22 cellular contexts compared by ENCODE assay signal in the genomic region with DNA sequence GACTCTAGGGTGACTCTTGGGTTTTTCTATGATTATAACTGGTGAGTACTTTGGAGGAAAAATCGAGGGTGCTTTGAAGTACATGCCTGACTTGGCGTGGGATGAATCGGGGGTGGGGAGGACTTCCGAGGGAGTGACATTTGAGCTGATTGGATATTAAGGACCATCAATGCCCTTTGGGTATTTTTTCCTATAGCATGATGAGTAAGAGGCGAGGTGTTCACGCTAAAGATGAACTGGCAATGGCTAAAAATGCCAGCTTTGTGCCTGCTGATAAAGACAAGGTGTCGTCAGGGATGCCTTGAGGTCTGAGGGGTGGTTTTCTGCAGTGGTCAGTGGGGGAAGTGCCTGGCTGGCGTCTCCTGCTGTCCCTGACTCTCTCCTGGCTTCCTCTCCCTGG. TPM values are rescaled to one million over a fixed set of nuclear protein-coding genes. Genes with fewer than 3 reads are reported as not detected.
DNase-seq lines count a peak whose midpoint lies in the region; ATAC-seq, FAIRE-seq and TF ChIP-seq lines count a peak whose summit lies in the region.
"Had no signal": no experiment of that assay in that cellular context is flagged by ENCODE, and none has a peak within 500 bp of the region (broad histone marks: within the 10 kb centered on the region; RNA-seq: fewer than 3 reads in every experiment).

No MANE protein-coding gene starts in this region.

- no peak overlapping the region for H3K9ac ChIP-seq in BLaER1 treated with 17β-estradiol and CSF1 and Interleukin-3, amounts not matched to agents 10 nM and 100 nM
- H3K9ac ChIP-seq in astrocyte (ENCODE audit: low read length) (no peak overlapping the region), keratinocyte (ENCODE audit: control insufficient read depth, extremely low read depth, insufficient read depth, low read length) (no peak overlapping the region)

- no peak for TF ChIP-seq POLR2A in gastroesophageal sphincter (IDR thresholded peaks at IDR 0.05)

- H3K36me3 Mint-ChIP-seq in astrocyte (ENCODE audit: low read depth, unreplicated experiment): peaks cover 25% of the 10 kb centered on the region
- no peaks in the 10 kb centered on the region for H3K36me3 Mint-ChIP-seq in naive thymus-derived CD8-positive, alpha-beta T cell

- FAIRE-seq in astrocyte (lab: Jason Lieb, UNC) (no peak), keratinocyte (lab: Jason Lieb, UNC) (peak; percentile 75)
- FAIRE-seq: D721Med had no signal

- H3K4me3 ChIP-seq in BLaER1 treated with 17β-estradiol and CSF1 and Interleukin-3, amounts not matched to agents 10 nM and 100 nM: no peak overlapping the region; a peak in 1 of 20 replicates
- H3K4me3 ChIP-seq in astrocyte (ENCODE audit: insufficient read depth, low read depth, low read length): no peak overlapping the region
- no peak overlapping the region for H3K4me3 ChIP-seq in keratinocyte (ENCODE audit: control insufficient read depth in 2 of 3, extremely low read depth in 1 of 3, insufficient read depth in 2 of 3, low read depth in 1 of 3, low read length in 3 of 3)
- H3K4me3 ChIP-seq in gastroesophageal sphincter: no peak overlapping the region
- H3K4me3 ChIP-seq: A549, MG63 had no signal

- peaks cover 2 to 5% (median 3%) of the 10 kb centered on the region in 11 experiments; a peak in 19 of 22 replicates for H3K9me3 ChIP-seq in BLaER1 treated with 17β-estradiol and CSF1 and Interleukin-3, amounts not matched to agents 10 nM and 100 nM (replicated peaks in 1 of 11)
- no peaks in the 10 kb centered on the region for H3K9me3 ChIP-seq in astrocyte (ENCODE audit: insufficient read depth, low read depth, low read length)
- H3K9me3 ChIP-seq in keratinocyte (ENCODE audit: control insufficient read depth, low read depth, low read length): no peaks in the 10 kb centered on the region
- H3K9me3 ChIP-seq in gastroesophageal sphincter: peaks cover 0 to 6% (median 0%) of the 10 kb centered on the region in 3 donors
- H3K9me3 ChIP-seq: A549 had no signal

- WGBS in gastroesophageal sphincter (ENCODE audit: low coverage in 1 of 2), 2 donors: 64 to 90% methylated on average over 2 to 7 of the region's 8 CpGs

- H3K27ac Mint-ChIP-seq in astrocyte (ENCODE audit: unreplicated experiment): no peak overlapping the region
- H3K27ac Mint-ChIP-seq in naive thymus-derived CD8-positive, alpha-beta T cell: no peak overlapping the region
- H3K27ac Mint-ChIP-seq: CD4-positive, alpha-beta T cell had no signal

- H3K36me3 ChIP-seq in BLaER1 treated with 17β-estradiol and CSF1 and Interleukin-3, amounts not matched to agents 10 nM and 100 nM: peaks cover 0 to 9% (median 0%) of the 10 kb centered on the region in 11 experiments; a peak in 4 of 22 replicates
- H3K36me3 ChIP-seq in astrocyte (ENCODE audit: insufficient read depth, low read length) (no peaks in the 10 kb centered on the region), keratinocyte (ENCODE audit: control insufficient read depth in 2 of 2, extremely low read depth in 1 of 2, insufficient read depth in 2 of 2, low read length in 2 of 2) (peaks cover 0 to 5% of the 10 kb centered on the region in 2 experiments), gastroesophageal sphincter (no peaks in the 10 kb centered on the region)
- H3K36me3 ChIP-seq: MG63 had no signal

- no peak overlapping the region for H3K27ac ChIP-seq in BLaER1 treated with 17β-estradiol and CSF1 and Interleukin-3, amounts not matched to agents 10 nM and 100 nM
- no peak overlapping the region for H3K27ac ChIP-seq in astrocyte (ENCODE audit: low read depth, low read length)
- no peak overlapping the region for H3K27ac ChIP-seq in keratinocyte (ENCODE audit: control insufficient read depth, insufficient read depth, low read length)
- H3K27ac ChIP-seq in gastroesophageal sphincter: no peak overlapping the region
- H3K27ac ChIP-seq: A549, HL-60 had no signal

- H2AFZ ChIP-seq in astrocyte (ENCODE audit: low read depth, low read length) (no peak overlapping the region), keratinocyte (ENCODE audit: control insufficient read depth, low read length) (no peak overlapping the region)

- peak overlapping the region; percentile 57 for H3K4me3 Mint-ChIP-seq in astrocyte (ENCODE audit: unreplicated experiment)
- H3K4me3 Mint-ChIP-seq in naive thymus-derived CD8-positive, alpha-beta T cell: no peak overlapping the region
- H3K4me3 Mint-ChIP-seq: CD4-positive, alpha-beta T cell had no signal

- H4K20me1 ChIP-seq in BLaER1 treated with 17β-estradiol and CSF1 and Interleukin-3, amounts not matched to agents 10 nM and 100 nM: no peaks in the 10 kb centered on the region
- H4K20me1 ChIP-seq in astrocyte (ENCODE audit: insufficient read depth, low read length) (no peaks in the 10 kb centered on the region), keratinocyte (ENCODE audit: control insufficient read depth, extremely low read depth, insufficient read depth, low read length) (no peaks in the 10 kb centered on the region)

- TF ChIP-seq CTCF in astrocyte (IDR thresholded peaks at IDR 0.05; ENCODE audit: insufficient read depth, low read depth, low read length) (no peak), keratinocyte (optimal IDR thresholded peaks at IDR 0.05 in 1 of 3, IDR thresholded peaks at IDR 0.05 in 1 of 3, conservative IDR thresholded peaks at IDR 0.05 in 1 of 3; ENCODE audit: extremely low read depth in 1 of 3, insufficient read depth in 2 of 3, low read length in 3 of 3) (no peak), gastroesophageal sphincter (IDR thresholded peaks at IDR 0.05) (no peak)

- dilution Hi-C loops in keratinocyte (cut with MboI; ENCODE audit: extremely low pct_ligation_motif_present, low sequenced_read_pairs): no loop called here

- H3K27me3 Mint-ChIP-seq in astrocyte (ENCODE audit: low read depth, unreplicated experiment): no peaks in the 10 kb centered on the region
- peaks cover 5 to 27% (median 16%) of the 10 kb centered on the region in 5 donors for H3K27me3 Mint-ChIP-seq in naive thymus-derived CD8-positive, alpha-beta T cell

- H3K79me2 ChIP-seq in astrocyte (ENCODE audit: insufficient read depth, low read length) (no peaks in the 10 kb centered on the region), keratinocyte (ENCODE audit: control insufficient read depth, insufficient read depth, low read length) (no peaks in the 10 kb centered on the region)

- peaks cover 2% of the 10 kb centered on the region for H3K9me1 ChIP-seq in keratinocyte (ENCODE audit: control insufficient read depth, extremely low read depth, insufficient read depth, low read length)

- DNase-seq in HT1080 (ENCODE audit: low read depth) (peak; percentile 72), astrocyte (ENCODE audit: low read depth) (no peak), keratinocyte (ENCODE audit: low read depth, low spot score) (no peak), mesenteric fat pad (ENCODE audit: low spot score) (no peak), T-helper 1 cell (no peak)
- DNase-seq in naive thymus-derived CD8-positive, alpha-beta T cell: no peak
- DNase-seq: CD4-positive, alpha-beta T cell; DMS79 treated with DMSO at 0.1 percent for 48 hours; GF-D8; KBM-7; MG63; NCI-H1417 treated with DMSO at 0.1 percent for 48 hours; NCI-H2081; NCI-H2227 treated with DMSO at 0.1 percent for 48 hours; NCI-H524 treated with DMSO at 0.1 percent for 48 hours; NK-92 treated with Interleukin-12 subunit alpha and Interleukin-12 subunit beta, amount 100 ng/mL, for 24 hours; SHP77 had no signal

- POLR2A ChIA-PET in naive thymus-derived CD8-positive, alpha-beta T cell (lab: Charles Lee): no interaction called here

- H3K9me3 Mint-ChIP-seq in astrocyte (ENCODE audit: unreplicated experiment): peaks cover 3% of the 10 kb centered on the region
- H3K9me3 Mint-ChIP-seq in naive thymus-derived CD8-positive, alpha-beta T cell: peaks cover 0 to 3% (median 0%) of the 10 kb centered on the region in 9 donors
- H3K9me3 Mint-ChIP-seq: CD4-positive, alpha-beta T cell had no signal

- TF ChIP-seq EP300 in gastroesophageal sphincter (IDR thresholded peaks at IDR 0.05): no peak

- H3K4me2 ChIP-seq in BLaER1 treated with 17β-estradiol and CSF1 and Interleukin-3, amounts not matched to agents 10 nM and 100 nM: peak overlapping the region; percentile 12 to 89 (median 73); a peak in 19 of 22 replicates
- H3K4me2 ChIP-seq in astrocyte (ENCODE audit: low read length) (no peak overlapping the region), keratinocyte (ENCODE audit: control insufficient read depth, extremely low read depth, insufficient read depth, low read depth, low read length) (peak overlapping the region; percentile 9)
- H3K4me2 ChIP-seq: A549 had no signal

- H3K4me1 Mint-ChIP-seq in astrocyte (ENCODE audit: low read depth, unreplicated experiment): peaks cover 37% of the 10 kb centered on the region
- H3K4me1 Mint-ChIP-seq in naive thymus-derived CD8-positive, alpha-beta T cell: peaks cover 5 to 24% (median 16%) of the 10 kb centered on the region in 4 donors

- no peaks in the 10 kb centered on the region for H3K27me3 ChIP-seq in BLaER1 treated with 17β-estradiol and CSF1 and Interleukin-3, amounts not matched to agents 10 nM and 100 nM
- no peaks in the 10 kb centered on the region for H3K27me3 ChIP-seq in astrocyte (ENCODE audit: insufficient read depth, low read length)
- H3K27me3 ChIP-seq in keratinocyte (ENCODE audit: control insufficient read depth, extremely low read depth, insufficient read depth, low read length): no peaks in the 10 kb centered on the region
- peaks cover 29% of the 10 kb centered on the region for H3K27me3 ChIP-seq in gastroesophageal sphincter
- H3K27me3 ChIP-seq: MG63 had no signal

- H3K4me1 ChIP-seq in BLaER1 treated with 17β-estradiol and CSF1 and Interleukin-3, amounts not matched to agents 10 nM and 100 nM: peaks cover 36 to 72% (median 67%) of the 10 kb centered on the region in 10 experiments
- peaks cover 3% of the 10 kb centered on the region for H3K4me1 ChIP-seq in astrocyte (ENCODE audit: insufficient read depth, low read length)
- peaks cover 29% of the 10 kb centered on the region for H3K4me1 ChIP-seq in keratinocyte (ENCODE audit: control insufficient read depth, extremely low read depth, insufficient read depth, low read length)
- no peaks in the 10 kb centered on the region for H3K4me1 ChIP-seq in gastroesophageal sphincter
- H3K4me1 ChIP-seq: A549 had no signal

- ATAC-seq in naive thymus-derived CD8-positive, alpha-beta T cell: no peak
- ATAC-seq in gastroesophageal sphincter: no peak
- ATAC-seq: A549 had no signal

RNA-seq across cellular contexts. Expression of gene USP43, which starts 25.3 kb away (rescaled TPM):
- 0.07 and 0.84 TPM in 2 replicates for total RNA-seq in HT1080 (2014; rRNA removed; shearing (Covaris generic))
- 0.02 TPM in 1 of 2 replicates, not detected in the other for polyA plus RNA-seq in HT1080 (2015; cell fraction: cytosol; rRNA removed)
- polyA plus RNA-seq in HT1080 (2015; cell fraction: nucleus; rRNA removed): 0.12 TPM in 1 of 2 replicates, not detected in the other
- total RNA-seq in astrocyte (5.3 and 7.0 TPM in 2 replicates), gastroesophageal sphincter (under 1 TPM in 2 of 4 donors, not detected in 2; 0.17 to 0.27 TPM), mesenteric fat pad (not detected)
- 2.2 to 4.9 TPM (median 2.5 TPM) in 3 replicates for polyA plus RNA-seq in keratinocyte
- 2.0 TPM for polyA plus RNA-seq in keratinocyte (2011; ENCODE audit: low read depth)
- polyA plus RNA-seq in keratinocyte (2011; cell fraction: cytosol; rRNA removed): 1.9 and 2.6 TPM in 2 replicates
- polyA plus RNA-seq in keratinocyte (2011; cell fraction: nucleus; rRNA removed): 6.2 and 7.5 TPM in 2 replicates
- 2.4 and 5.3 TPM in 2 replicates for polyA plus RNA-seq in keratinocyte (2012; ENCODE audit: low replicate concordance)
- polyA minus RNA-seq in keratinocyte: 6.7 to 13.4 TPM (median 7.5 TPM) in 3 replicates
- polyA minus RNA-seq in keratinocyte (2011; cell fraction: cytosol; rRNA and poly(A)+ RNA removed): 4.8 TPM
- 7.1 and 9.2 TPM in 2 replicates for polyA minus RNA-seq in keratinocyte (2011; cell fraction: nucleus; rRNA and poly(A)+ RNA removed)
- total RNA-seq in naive thymus-derived CD8-positive, alpha-beta T cell: under 1 TPM in 1 of 2 experiments, not detected in 1; 0.10 TPM
- polyA plus RNA-seq in naive thymus-derived CD8-positive, alpha-beta T cell: not detected
